In genomic region chr20:61779176-61779965, GRCh38 we compare ENCODE assay signal across 31 cellular contexts.
"Had no signal": no experiment of that assay in that cellular context is flagged by ENCODE, and none has a peak within 500 bp of the region (broad histone marks: within the 10 kb centered on the region; RNA-seq: fewer than 3 reads in every experiment).

No MANE protein-coding gene starts in this region.

- FAIRE-seq: astrocyte had no signal

- H3K9me3 ChIP-seq: colonic mucosa, gastrocnemius medialis had no signal

- H3K4me3 ChIP-seq: colonic mucosa, dorsolateral prefrontal cortex, gastrocnemius medialis, heart left ventricle had no signal

- H3K4me1 ChIP-seq: colonic mucosa, foreskin keratinocyte, gastrocnemius medialis, heart left ventricle had no signal

- ATAC-seq: activated CD4-positive, CD25-positive, alpha-beta regulatory T cell treated with anti-CD3 and anti-CD28 coated beads, Interleukin-2, amount 50 U/mL, for 24 hours; activated CD8-positive, alpha-beta T cell treated with anti-CD3 and anti-CD28 coated beads for 36 hours; activated T-cell treated with anti-CD3 and anti-CD28 coated beads, Interleukin-2, amount 50 U/mL, for 4 hours; activated T-helper 17 cell treated with anti-CD3 and anti-CD28 coated beads, Interleukin-2, amount 50 U/mL, for 72 hours; esophagus mucosa; foreskin keratinocyte; gastrocnemius medialis; heart left ventricle; T-helper 17 cell had no signal

- DNase-seq: activated B cell treated with CpG ODN at 0.5 μM for 24 hours; activated CD4-positive, alpha-beta T cell treated with anti-CD3 and anti-CD28 coated beads for 48 hours; activated CD4-positive, alpha-beta T cell treated with anti-CD3 and anti-CD28 coated beads, Interleukin-2, amount 50 U/mL, for 1 hour; activated CD4-positive, alpha-beta T cell treated with anti-CD3 and anti-CD28 coated beads, Interleukin-2, amount 50 U/mL, for 48 hours; activated CD8-positive, alpha-beta memory T cell treated with anti-CD3 and anti-CD28 coated beads for 24 hours; activated CD8-positive, alpha-beta T cell treated with anti-CD3 and anti-CD28 coated beads for 36 hours; activated effector memory CD4-positive, alpha-beta T cell treated with Interleukin-2 at 50 U/mL for 16 hours; activated gamma-delta T cell treated with Interleukin-2 at 50 U/mL for 16 hours; activated naive CD4-positive, alpha-beta T cell treated with anti-CD3 and anti-CD28 coated beads, Interleukin-2, amount 50 U/mL, for 16 hours; activated naive CD4-positive, alpha-beta T cell treated with Interleukin-2 at 50 U/mL for 16 hours; activated T-cell treated with anti-CD3 and anti-CD28 coated beads, Interleukin-2, amount 50 U/mL, for 4 hours; amniotic stem cell; anterior cingulate cortex; brain microvascular endothelial cell; caudate nucleus; colonic mucosa; dorsolateral prefrontal cortex; effector memory CD4-positive, alpha-beta T cell; endodermal cell; foreskin keratinocyte; gastrocnemius medialis; glutamatergic neuron; heart left ventricle; T-helper 1 cell; T-helper 17 cell; T1000; WERI-Rb-1 had no signal

- H3K27me3 ChIP-seq: brain microvascular endothelial cell, colonic mucosa, dorsolateral prefrontal cortex, foreskin keratinocyte had no signal

- H3K27ac ChIP-seq: brain microvascular endothelial cell, colonic mucosa, dorsolateral prefrontal cortex, foreskin keratinocyte, gastrocnemius medialis, heart left ventricle, WERI-Rb-1 had no signal

- H3K36me3 ChIP-seq: brain microvascular endothelial cell, colonic mucosa, gastrocnemius medialis, heart left ventricle, WERI-Rb-1 had no signal
